ENCODE assay signal across 1 cellular context in the genomic region with DNA sequence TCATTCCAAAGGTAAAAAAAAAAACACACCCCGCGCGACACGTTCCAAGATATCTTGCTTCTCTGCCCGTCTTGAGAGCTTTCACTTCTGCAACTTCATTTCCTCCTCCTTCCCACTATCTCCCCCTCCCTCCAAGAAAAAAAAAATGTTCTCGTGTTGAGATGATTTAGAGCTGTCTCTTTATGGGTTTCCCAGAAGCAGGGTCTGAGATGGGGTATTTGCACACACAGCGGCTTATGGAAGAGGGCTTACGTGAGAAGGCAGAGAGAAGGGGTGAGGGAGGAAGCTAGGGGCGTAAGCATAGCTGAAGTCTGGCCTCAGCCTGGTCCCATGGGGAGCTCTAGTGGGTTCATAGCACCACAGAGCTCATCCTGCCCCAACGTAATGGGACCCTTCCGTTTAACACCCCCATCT.
TF ChIP-seq lines count a peak whose summit lies in the region.

No MANE protein-coding gene starts in this region.

TF ChIP-seq in GM12878, 131 proteins besides CTCF, POLR2A, EP300 and RAD21:
- TF ChIP-seq SPI1 (IDR thresholded peaks at IDR 0.05; ENCODE audit: borderline replicate concordance, insufficient read depth, low read depth, low read length) (peak; percentile 83), RBBP5 (conservative IDR thresholded peaks at IDR 0.05) (no peak), SMAD5 (IDR thresholded peaks at IDR 0.05; ENCODE audit: low read depth) (no peak), NR2F1 (conservative IDR thresholded peaks at IDR 0.05) (no peak), POU2F2 (IDR thresholded peaks at IDR 0.05; ENCODE audit: borderline replicate concordance, low read depth, low read length) (no peak), BHLHE40 (IDR thresholded peaks at IDR 0.05; ENCODE audit: borderline replicate concordance in 1 of 2, low read depth in 2 of 2, low read length in 1 of 2) (peak in 1 of 2 experiments; percentile 8; a peak in 1 of 4 replicates), BMI1 (IDR thresholded peaks at IDR 0.05; ENCODE audit: borderline replicate concordance) (no peak), MYC (IDR thresholded peaks at IDR 0.05; ENCODE audit: insufficient read depth, insufficient read length, insufficient replicate concordance, low read length, severe bottlenecking) (no peak), JUNB (IDR thresholded peaks at IDR 0.05) (no peak), ZNF384 (IDR thresholded peaks at IDR 0.05; ENCODE audit: borderline replicate concordance, low read depth, low read length) (peak; percentile 76), SUPT20H (IDR thresholded peaks at IDR 0.05; ENCODE audit: borderline replicate concordance, control insufficient read depth, low read depth, low read length) (no peak), MEF2A (IDR thresholded peaks at IDR 0.05; ENCODE audit: insufficient read depth, low read depth, low read length) (no peak), NFIC (IDR thresholded peaks at IDR 0.05; ENCODE audit: low read depth, low read length) (peak; percentile 39; the same call in 1 of the 2 replicates), TCF7 (IDR thresholded peaks at IDR 0.05; ENCODE audit: borderline replicate concordance) (no peak), WRNIP1 (IDR thresholded peaks at IDR 0.05; ENCODE audit: borderline replicate concordance, low read depth, low read length) (no peak), BCL11A (IDR thresholded peaks at IDR 0.05; ENCODE audit: low read depth, low read length) (no peak), PML (IDR thresholded peaks at IDR 0.05; ENCODE audit: low read length) (0 out of 2 replicates have a peak, but pooled peaks have one; percentile 24), CBFB (IDR thresholded peaks at IDR 0.05; ENCODE audit: low read depth) (no peak), BACH1 (IDR thresholded peaks at IDR 0.05; ENCODE audit: borderline replicate concordance) (no peak), TARDBP (IDR thresholded peaks at IDR 0.05; ENCODE audit: borderline replicate concordance) (no peak), HCFC1 (IDR thresholded peaks at IDR 0.05; ENCODE audit: low read length) (no peak), SMC3 (IDR thresholded peaks at IDR 0.05; ENCODE audit: borderline replicate concordance, low read length) (no peak), IKZF2 (IDR thresholded peaks at IDR 0.05) (peak; percentile 41 to 61; a peak in 3 of 4 replicates), SUZ12 (IDR thresholded peaks at IDR 0.05; ENCODE audit: unreplicated experiment) (no peak), KAT2A (conservative IDR thresholded peaks at IDR 0.05; ENCODE audit: control insufficient read depth, low read depth, low read length) (no peak), STAT1 (conservative IDR thresholded peaks at IDR 0.05) (no peak), SP1 (IDR thresholded peaks at IDR 0.05; ENCODE audit: low read depth, low read length) (peak; percentile 13), PAX5 (IDR thresholded peaks at IDR 0.05; ENCODE audit: borderline replicate concordance, low read depth, low read length) (peak; percentile 51; the same call in 1 of the 2 replicates), FOXM1 (IDR thresholded peaks at IDR 0.05; ENCODE audit: low read depth, low read length) (no peak), SIX5 (IDR thresholded peaks at IDR 0.05; ENCODE audit: low read depth, low read length, severe bottlenecking) (no peak), IKZF1 (conservative IDR thresholded peaks at IDR 0.05) (peak; percentile 41), EED (IDR thresholded peaks at IDR 0.05; ENCODE audit: low read depth) (peak; percentile 16; the same call in 1 of the 2 replicates), ETV6 (conservative IDR thresholded peaks at IDR 0.05 in 1 of 2, IDR thresholded peaks at IDR 0.05 in 1 of 2; ENCODE audit: borderline replicate concordance in 1 of 2, low read depth in 1 of 2) (peak in 1 of 2 experiments; percentile 43; a peak in 1 of 4 replicates), RUNX3 (IDR thresholded peaks at IDR 0.05; ENCODE audit: low read length) (peak; percentile 50), NFYA (IDR thresholded peaks at IDR 0.05; ENCODE audit: borderline replicate concordance, low read depth, low read length) (no peak), NBN (IDR thresholded peaks at IDR 0.05) (peak; percentile 53; the same call in 1 of the 2 replicates), TBL1XR1 (IDR thresholded peaks at IDR 0.05; ENCODE audit: low read depth, low read length) (0 out of 2 replicates have a peak, but pooled peaks have one; percentile 11), CREM (IDR thresholded peaks at IDR 0.05; ENCODE audit: low read depth) (0 out of 2 replicates have a peak, but pooled peaks have one; percentile 21), MEF2B (IDR thresholded peaks at IDR 0.05; ENCODE audit: partially characterized antibody, poor library complexity, severe bottlenecking) (peak; percentile 74)
- TF ChIP-seq, protein P1, sequence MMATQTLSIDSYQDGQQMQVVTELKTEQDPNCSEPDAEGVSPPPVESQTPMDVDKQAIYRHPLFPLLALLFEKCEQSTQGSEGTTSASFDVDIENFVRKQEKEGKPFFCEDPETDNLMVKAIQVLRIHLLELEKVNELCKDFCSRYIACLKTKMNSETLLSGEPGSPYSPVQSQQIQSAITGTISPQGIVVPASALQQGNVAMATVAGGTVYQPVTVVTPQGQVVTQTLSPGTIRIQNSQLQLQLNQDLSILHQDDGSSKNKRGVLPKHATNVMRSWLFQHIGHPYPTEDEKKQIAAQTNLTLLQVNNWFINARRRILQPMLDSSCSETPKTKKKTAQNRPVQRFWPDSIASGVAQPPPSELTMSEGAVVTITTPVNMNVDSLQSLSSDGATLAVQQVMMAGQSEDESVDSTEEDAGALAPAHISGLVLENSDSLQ (IDR thresholded peaks at IDR 0.05) = no peak
- TF ChIP-seq, protein P2, sequence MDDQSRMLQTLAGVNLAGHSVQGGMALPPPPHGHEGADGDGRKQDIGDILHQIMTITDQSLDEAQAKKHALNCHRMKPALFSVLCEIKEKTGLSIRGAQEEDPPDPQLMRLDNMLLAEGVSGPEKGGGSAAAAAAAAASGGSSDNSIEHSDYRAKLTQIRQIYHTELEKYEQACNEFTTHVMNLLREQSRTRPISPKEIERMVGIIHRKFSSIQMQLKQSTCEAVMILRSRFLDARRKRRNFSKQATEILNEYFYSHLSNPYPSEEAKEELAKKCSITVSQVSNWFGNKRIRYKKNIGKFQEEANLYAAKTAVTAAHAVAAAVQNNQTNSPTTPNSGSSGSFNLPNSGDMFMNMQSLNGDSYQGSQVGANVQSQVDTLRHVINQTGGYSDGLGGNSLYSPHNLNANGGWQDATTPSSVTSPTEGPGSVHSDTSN (IDR thresholded peaks at IDR 0.05; ENCODE audit: insufficient replicate concordance, low read depth, low read length) = no peak
- TF ChIP-seq, protein P3, sequence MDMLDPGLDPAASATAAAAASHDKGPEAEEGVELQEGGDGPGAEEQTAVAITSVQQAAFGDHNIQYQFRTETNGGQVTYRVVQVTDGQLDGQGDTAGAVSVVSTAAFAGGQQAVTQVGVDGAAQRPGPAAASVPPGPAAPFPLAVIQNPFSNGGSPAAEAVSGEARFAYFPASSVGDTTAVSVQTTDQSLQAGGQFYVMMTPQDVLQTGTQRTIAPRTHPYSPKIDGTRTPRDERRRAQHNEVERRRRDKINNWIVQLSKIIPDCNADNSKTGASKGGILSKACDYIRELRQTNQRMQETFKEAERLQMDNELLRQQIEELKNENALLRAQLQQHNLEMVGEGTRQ (IDR thresholded peaks at IDR 0.05; ENCODE audit: borderline replicate concordance, low read depth, low read length) = no peak
- TF ChIP-seq, protein P4, sequence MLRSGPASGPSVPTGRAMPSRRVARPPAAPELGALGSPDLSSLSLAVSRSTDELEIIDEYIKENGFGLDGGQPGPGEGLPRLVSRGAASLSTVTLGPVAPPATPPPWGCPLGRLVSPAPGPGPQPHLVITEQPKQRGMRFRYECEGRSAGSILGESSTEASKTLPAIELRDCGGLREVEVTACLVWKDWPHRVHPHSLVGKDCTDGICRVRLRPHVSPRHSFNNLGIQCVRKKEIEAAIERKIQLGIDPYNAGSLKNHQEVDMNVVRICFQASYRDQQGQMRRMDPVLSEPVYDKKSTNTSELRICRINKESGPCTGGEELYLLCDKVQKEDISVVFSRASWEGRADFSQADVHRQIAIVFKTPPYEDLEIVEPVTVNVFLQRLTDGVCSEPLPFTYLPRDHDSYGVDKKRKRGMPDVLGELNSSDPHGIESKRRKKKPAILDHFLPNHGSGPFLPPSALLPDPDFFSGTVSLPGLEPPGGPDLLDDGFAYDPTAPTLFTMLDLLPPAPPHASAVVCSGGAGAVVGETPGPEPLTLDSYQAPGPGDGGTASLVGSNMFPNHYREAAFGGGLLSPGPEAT (IDR thresholded peaks at IDR 0.05; ENCODE audit: low read depth) = peak; percentile 32; the same call in 1 of the 2 replicates
- TF ChIP-seq, protein P5, sequence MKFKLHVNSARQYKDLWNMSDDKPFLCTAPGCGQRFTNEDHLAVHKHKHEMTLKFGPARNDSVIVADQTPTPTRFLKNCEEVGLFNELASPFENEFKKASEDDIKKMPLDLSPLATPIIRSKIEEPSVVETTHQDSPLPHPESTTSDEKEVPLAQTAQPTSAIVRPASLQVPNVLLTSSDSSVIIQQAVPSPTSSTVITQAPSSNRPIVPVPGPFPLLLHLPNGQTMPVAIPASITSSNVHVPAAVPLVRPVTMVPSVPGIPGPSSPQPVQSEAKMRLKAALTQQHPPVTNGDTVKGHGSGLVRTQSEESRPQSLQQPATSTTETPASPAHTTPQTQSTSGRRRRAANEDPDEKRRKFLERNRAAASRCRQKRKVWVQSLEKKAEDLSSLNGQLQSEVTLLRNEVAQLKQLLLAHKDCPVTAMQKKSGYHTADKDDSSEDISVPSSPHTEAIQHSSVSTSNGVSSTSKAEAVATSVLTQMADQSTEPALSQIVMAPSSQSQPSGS (IDR thresholded peaks at IDR 0.05; ENCODE audit: low read length) = peak; percentile 20; the same call in 1 of the 2 replicates
- TF ChIP-seq, protein P6, sequence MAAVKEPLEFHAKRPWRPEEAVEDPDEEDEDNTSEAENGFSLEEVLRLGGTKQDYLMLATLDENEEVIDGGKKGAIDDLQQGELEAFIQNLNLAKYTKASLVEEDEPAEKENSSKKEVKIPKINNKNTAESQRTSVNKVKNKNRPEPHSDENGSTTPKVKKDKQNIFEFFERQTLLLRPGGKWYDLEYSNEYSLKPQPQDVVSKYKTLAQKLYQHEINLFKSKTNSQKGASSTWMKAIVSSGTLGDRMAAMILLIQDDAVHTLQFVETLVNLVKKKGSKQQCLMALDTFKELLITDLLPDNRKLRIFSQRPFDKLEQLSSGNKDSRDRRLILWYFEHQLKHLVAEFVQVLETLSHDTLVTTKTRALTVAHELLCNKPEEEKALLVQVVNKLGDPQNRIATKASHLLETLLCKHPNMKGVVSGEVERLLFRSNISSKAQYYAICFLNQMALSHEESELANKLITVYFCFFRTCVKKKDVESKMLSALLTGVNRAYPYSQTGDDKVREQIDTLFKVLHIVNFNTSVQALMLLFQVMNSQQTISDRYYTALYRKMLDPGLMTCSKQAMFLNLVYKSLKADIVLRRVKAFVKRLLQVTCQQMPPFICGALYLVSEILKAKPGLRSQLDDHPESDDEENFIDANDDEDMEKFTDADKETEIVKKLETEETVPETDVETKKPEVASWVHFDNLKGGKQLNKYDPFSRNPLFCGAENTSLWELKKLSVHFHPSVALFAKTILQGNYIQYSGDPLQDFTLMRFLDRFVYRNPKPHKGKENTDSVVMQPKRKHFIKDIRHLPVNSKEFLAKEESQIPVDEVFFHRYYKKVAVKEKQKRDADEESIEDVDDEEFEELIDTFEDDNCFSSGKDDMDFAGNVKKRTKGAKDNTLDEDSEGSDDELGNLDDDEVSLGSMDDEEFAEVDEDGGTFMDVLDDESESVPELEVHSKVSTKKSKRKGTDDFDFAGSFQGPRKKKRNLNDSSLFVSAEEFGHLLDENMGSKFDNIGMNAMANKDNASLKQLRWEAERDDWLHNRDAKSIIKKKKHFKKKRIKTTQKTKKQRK (IDR thresholded peaks at IDR 0.05; ENCODE audit: low read depth, low read length) = no peak
- TF ChIP-seq, protein P7, sequence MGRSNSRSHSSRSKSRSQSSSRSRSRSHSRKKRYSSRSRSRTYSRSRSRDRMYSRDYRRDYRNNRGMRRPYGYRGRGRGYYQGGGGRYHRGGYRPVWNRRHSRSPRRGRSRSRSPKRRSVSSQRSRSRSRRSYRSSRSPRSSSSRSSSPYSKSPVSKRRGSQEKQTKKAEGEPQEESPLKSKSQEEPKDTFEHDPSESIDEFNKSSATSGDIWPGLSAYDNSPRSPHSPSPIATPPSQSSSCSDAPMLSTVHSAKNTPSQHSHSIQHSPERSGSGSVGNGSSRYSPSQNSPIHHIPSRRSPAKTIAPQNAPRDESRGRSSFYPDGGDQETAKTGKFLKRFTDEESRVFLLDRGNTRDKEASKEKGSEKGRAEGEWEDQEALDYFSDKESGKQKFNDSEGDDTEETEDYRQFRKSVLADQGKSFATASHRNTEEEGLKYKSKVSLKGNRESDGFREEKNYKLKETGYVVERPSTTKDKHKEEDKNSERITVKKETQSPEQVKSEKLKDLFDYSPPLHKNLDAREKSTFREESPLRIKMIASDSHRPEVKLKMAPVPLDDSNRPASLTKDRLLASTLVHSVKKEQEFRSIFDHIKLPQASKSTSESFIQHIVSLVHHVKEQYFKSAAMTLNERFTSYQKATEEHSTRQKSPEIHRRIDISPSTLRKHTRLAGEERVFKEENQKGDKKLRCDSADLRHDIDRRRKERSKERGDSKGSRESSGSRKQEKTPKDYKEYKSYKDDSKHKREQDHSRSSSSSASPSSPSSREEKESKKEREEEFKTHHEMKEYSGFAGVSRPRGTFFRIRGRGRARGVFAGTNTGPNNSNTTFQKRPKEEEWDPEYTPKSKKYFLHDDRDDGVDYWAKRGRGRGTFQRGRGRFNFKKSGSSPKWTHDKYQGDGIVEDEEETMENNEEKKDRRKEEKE (IDR thresholded peaks at IDR 0.05) = no peak
- TF ChIP-seq, protein P8, sequence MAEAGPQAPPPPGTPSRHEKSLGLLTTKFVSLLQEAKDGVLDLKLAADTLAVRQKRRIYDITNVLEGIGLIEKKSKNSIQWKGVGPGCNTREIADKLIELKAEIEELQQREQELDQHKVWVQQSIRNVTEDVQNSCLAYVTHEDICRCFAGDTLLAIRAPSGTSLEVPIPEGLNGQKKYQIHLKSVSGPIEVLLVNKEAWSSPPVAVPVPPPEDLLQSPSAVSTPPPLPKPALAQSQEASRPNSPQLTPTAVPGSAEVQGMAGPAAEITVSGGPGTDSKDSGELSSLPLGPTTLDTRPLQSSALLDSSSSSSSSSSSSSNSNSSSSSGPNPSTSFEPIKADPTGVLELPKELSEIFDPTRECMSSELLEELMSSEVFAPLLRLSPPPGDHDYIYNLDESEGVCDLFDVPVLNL (IDR thresholded peaks at IDR 0.05; ENCODE audit: low read depth, low read length) = no peak
